9 cellular contexts compared by ENCODE assay signal in the genomic region with DNA sequence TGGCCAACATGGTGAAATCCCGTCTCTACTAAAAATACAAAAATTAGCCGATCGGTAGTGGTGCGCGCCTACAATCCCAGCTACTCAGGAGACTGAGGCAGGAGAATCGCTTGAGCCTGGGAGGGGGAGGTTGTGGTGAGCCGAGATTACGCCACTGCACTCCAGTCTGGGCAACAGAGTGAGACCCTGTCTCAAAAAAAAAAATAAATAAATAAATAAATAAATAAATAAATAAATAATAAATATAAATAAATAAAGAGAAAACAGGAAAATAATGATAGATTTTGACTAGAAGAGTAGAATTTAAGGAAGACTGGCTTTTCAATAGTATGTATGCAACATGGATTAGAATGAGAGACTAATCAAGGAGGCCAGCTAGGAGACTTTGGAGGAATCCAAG. TPM values are rescaled to one million over a fixed set of nuclear protein-coding genes. Genes with fewer than 3 reads are reported as not detected.
DNase-seq lines count a peak whose midpoint lies in the region; TF ChIP-seq lines count a peak whose summit lies in the region.
"Not testable (repeated sequence)": the region's sequence is repeated elsewhere in the genome, so short reads cannot be mapped to it uniquely, and the experiment has no call there.
"Had no signal": no experiment of that assay in that cellular context is flagged by ENCODE, and none has a peak within 500 bp of the region (broad histone marks: within the 10 kb centered on the region; RNA-seq: fewer than 3 reads in every experiment).

No MANE protein-coding gene starts in this region.

- H3K79me2 ChIP-seq in MM.1S (ENCODE audit: low read length), result not testable (repeated sequence)

- H3K27me3 ChIP-seq in MM.1S (replicated peaks; ENCODE audit: insufficient read depth, low read length), result not testable (repeated sequence)

- H3K9me2 ChIP-seq in MM.1S (replicated peaks; ENCODE audit: insufficient read depth, low read length), result not testable (repeated sequence)

- peak overlapping the region; percentile 61; the same call in 1 of the 2 replicates for H3K4me2 ChIP-seq in MM.1S (ENCODE audit: low read depth, low read length)

- peaks cover 9 to 16% of the 10 kb centered on the region in 2 experiments; a peak in 2 of 3 replicates for H3K36me3 ChIP-seq in HEK293 (ENCODE audit: control insufficient read depth in 2 of 2, insufficient read depth in 1 of 2, low read length in 2 of 2)
- not testable (repeated sequence) for H3K36me3 ChIP-seq in MM.1S (replicated peaks; ENCODE audit: insufficient read depth, low read length)

- H3K36me3 Mint-ChIP-seq in chondrocyte (ENCODE audit: low read depth), result peaks cover 12% of the 10 kb centered on the region
- H3K36me3 Mint-ChIP-seq in progenitor cell of endocrine pancreas (ENCODE audit: insufficient read depth), result not testable (repeated sequence)

- H3F3A ChIP-seq in MM.1S (ENCODE audit: insufficient read depth, low read length), result peaks cover 34% of the 10 kb centered on the region

- H3K4me3 Mint-ChIP-seq in chondrocyte (ENCODE audit: unreplicated experiment); progenitor cell of endocrine pancreas (ENCODE audit: low read depth): not testable (repeated sequence)

- not testable (repeated sequence) for H3K9ac ChIP-seq in MM.1S (ENCODE audit: low read length)

- H3K4me1 Mint-ChIP-seq in chondrocyte (ENCODE audit: low read depth), result peaks cover 11% of the 10 kb centered on the region
- not testable (repeated sequence) for H3K4me1 Mint-ChIP-seq in progenitor cell of endocrine pancreas (ENCODE audit: low read depth)

- H2AFZ ChIP-seq in MM.1S (ENCODE audit: low read length), result not testable (repeated sequence)

- H3K27ac ChIP-seq in HEK293 (ENCODE audit: extremely low read depth, low read depth, low read length); MM.1S (ENCODE audit: low read length): not testable (repeated sequence)
- peak overlapping the region; percentile 8 for H3K27ac ChIP-seq in angular gyrus (ENCODE audit: low read depth, low read length)

- POLR2A ChIA-PET in HEK293 (lab: Yijun Ruan, JAX), result not testable (repeated sequence)

- H3K27ac Mint-ChIP-seq in chondrocyte (ENCODE audit: unreplicated experiment) (peak overlapping the region; percentile 80), progenitor cell of endocrine pancreas (peak overlapping the region; percentile 49)

- not testable (repeated sequence) for H3K27me3 Mint-ChIP-seq in chondrocyte (ENCODE audit: low read depth); progenitor cell of endocrine pancreas

- H3K4me1 ChIP-seq in HEK293 (ENCODE audit: control insufficient read depth, insufficient read depth, low read length), result peaks cover 13% of the 10 kb centered on the region
- peaks cover 26% of the 10 kb centered on the region for H3K4me1 ChIP-seq in MM.1S (ENCODE audit: low read length)

- H3K4me3 ChIP-seq in HEK293 (ENCODE audit: low read depth, low read length); MM.1S (ENCODE audit: low read length): not testable (repeated sequence)

- CTCF ChIA-PET in HEK293 (lab: Yijun Ruan, JAX), result interaction anchor here (0.6 to 1.6 kb wide), 5 partner anchors 12 to 887 kb away, joined by 3 to 6 read pairs (median 3); no protein-coding TSS in a partner anchor

- not testable (repeated sequence) for DNase-seq in MM.1S; chondrocyte (ENCODE audit: low spot score); progenitor cell of endocrine pancreas (ENCODE audit: low spot score, unreplicated experiment)

- not testable (repeated sequence) for H3K9me3 ChIP-seq in HEK293 (ENCODE audit: control insufficient read depth, insufficient read depth, low read depth, low read length); MM.1S (replicated peaks; ENCODE audit: insufficient read depth, low read length)

- not testable (repeated sequence) for TF ChIP-seq CTCF in HEK293 (tag by site-specific recombination; IDR thresholded peaks at IDR 0.05); MM.1S (IDR thresholded peaks at IDR 0.05; ENCODE audit: low read length); chondrocyte (IDR thresholded peaks at IDR 0.05); progenitor cell of endocrine pancreas (IDR thresholded peaks at IDR 0.05; ENCODE audit: unreplicated experiment)

- H4K20me1 ChIP-seq in MM.1S (ENCODE audit: insufficient read depth, low read length), result not testable (repeated sequence)

- not testable (repeated sequence) for H3K9me3 Mint-ChIP-seq in chondrocyte (ENCODE audit: low read depth); progenitor cell of endocrine pancreas (ENCODE audit: low read depth)

TF ChIP-seq in HEK293, 187 proteins besides CTCF, POLR2A, EP300 and RAD21 (continues in another document):
- TF ChIP-seq ZNF623 (tag by site-specific recombination; IDR thresholded peaks at IDR 0.05) (peak; percentile 88), ZNF530 (tag by site-specific recombination; IDR thresholded peaks at IDR 0.05; ENCODE audit: low read depth) (0 out of 2 replicates have a peak, but pooled peaks have one; percentile 59), ZNF404 (tag by site-specific recombination; IDR thresholded peaks at IDR 0.05) (0 out of 2 replicates have a peak, but pooled peaks have one; percentile 20), ZNF629 (tag by site-specific recombination; IDR thresholded peaks at IDR 0.05) (peak; percentile 68), ZNF292 (tag by site-specific recombination; IDR thresholded peaks at IDR 0.05; ENCODE audit: borderline replicate concordance, low read depth) (peak; percentile 87; the same call in 1 of the 2 replicates), ZNF664 (tag by site-specific recombination; IDR thresholded peaks at IDR 0.05) (peak; percentile 87), ZNF366 (tag by site-specific recombination; conservative IDR thresholded peaks at IDR 0.05) (peak; percentile 41; the same call in 1 of the 2 replicates), ZNF394 (tag by site-specific recombination; IDR thresholded peaks at IDR 0.05; ENCODE audit: borderline replicate concordance) (peak; percentile 99), ZNF510 (tag by site-specific recombination; IDR thresholded peaks at IDR 0.05; ENCODE audit: insufficient replicate concordance) (peak; percentile 81), ZNF560 (tag by site-specific recombination; IDR thresholded peaks at IDR 0.05; ENCODE audit: borderline replicate concordance) (peak; percentile 90; the same call in 1 of the 2 replicates), ZNF654 (tag by site-specific recombination; IDR thresholded peaks at IDR 0.05; ENCODE audit: low read depth) (peak; percentile 60), ZNF354C (tag by site-specific recombination; IDR thresholded peaks at IDR 0.05; ENCODE audit: borderline replicate concordance, low read depth) (peak; percentile 83), ZNF555 (tag by site-specific recombination; conservative IDR thresholded peaks at IDR 0.05) (peak; percentile 96), GFI1B (tag by site-specific recombination; IDR thresholded peaks at IDR 0.05) (0 out of 2 replicates have a peak, but pooled peaks have one; percentile 25), MZF1 (tag by site-specific recombination; IDR thresholded peaks at IDR 0.05; ENCODE audit: borderline replicate concordance) (peak; percentile 29; the same call in 1 of the 2 replicates), ZNF266 (tag by site-specific recombination; IDR thresholded peaks at IDR 0.05; ENCODE audit: low read depth) (peak; percentile 86)
- TF ChIP-seq, protein P1, sequence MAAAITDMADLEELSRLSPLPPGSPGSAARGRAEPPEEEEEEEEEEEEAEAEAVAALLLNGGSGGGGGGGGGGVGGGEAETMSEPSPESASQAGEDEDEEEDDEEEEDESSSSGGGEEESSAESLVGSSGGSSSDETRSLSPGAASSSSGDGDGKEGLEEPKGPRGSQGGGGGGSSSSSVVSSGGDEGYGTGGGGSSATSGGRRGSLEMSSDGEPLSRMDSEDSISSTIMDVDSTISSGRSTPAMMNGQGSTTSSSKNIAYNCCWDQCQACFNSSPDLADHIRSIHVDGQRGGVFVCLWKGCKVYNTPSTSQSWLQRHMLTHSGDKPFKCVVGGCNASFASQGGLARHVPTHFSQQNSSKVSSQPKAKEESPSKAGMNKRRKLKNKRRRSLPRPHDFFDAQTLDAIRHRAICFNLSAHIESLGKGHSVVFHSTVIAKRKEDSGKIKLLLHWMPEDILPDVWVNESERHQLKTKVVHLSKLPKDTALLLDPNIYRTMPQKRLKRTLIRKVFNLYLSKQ (tag by site-specific recombination; IDR thresholded peaks at IDR 0.05; ENCODE audit: borderline replicate concordance), result peak; percentile 93
- TF ChIP-seq, protein P2, sequence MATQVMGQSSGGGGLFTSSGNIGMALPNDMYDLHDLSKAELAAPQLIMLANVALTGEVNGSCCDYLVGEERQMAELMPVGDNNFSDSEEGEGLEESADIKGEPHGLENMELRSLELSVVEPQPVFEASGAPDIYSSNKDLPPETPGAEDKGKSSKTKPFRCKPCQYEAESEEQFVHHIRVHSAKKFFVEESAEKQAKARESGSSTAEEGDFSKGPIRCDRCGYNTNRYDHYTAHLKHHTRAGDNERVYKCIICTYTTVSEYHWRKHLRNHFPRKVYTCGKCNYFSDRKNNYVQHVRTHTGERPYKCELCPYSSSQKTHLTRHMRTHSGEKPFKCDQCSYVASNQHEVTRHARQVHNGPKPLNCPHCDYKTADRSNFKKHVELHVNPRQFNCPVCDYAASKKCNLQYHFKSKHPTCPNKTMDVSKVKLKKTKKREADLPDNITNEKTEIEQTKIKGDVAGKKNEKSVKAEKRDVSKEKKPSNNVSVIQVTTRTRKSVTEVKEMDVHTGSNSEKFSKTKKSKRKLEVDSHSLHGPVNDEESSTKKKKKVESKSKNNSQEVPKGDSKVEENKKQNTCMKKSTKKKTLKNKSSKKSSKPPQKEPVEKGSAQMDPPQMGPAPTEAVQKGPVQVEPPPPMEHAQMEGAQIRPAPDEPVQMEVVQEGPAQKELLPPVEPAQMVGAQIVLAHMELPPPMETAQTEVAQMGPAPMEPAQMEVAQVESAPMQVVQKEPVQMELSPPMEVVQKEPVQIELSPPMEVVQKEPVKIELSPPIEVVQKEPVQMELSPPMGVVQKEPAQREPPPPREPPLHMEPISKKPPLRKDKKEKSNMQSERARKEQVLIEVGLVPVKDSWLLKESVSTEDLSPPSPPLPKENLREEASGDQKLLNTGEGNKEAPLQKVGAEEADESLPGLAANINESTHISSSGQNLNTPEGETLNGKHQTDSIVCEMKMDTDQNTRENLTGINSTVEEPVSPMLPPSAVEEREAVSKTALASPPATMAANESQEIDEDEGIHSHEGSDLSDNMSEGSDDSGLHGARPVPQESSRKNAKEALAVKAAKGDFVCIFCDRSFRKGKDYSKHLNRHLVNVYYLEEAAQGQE (tag by site-specific recombination; IDR thresholded peaks at IDR 0.05), result peak; percentile 87

RNA-seq across cellular contexts. Expression of a gene that starts 42.8 kb away (rescaled TPM):
- total RNA-seq in chondrocyte (0.92 TPM in 1 of 3 replicates, not detected in the others), progenitor cell of endocrine pancreas (not detected in 2 replicates)
- total RNA-seq: B cell; Calu3; CD4-positive, alpha-beta T cell; CD8-positive, alpha-beta T cell had no signal

RNA-seq across cellular contexts. Expression of a gene that starts 49.0 kb away (rescaled TPM):
- 23.5 to 34.0 TPM (median 24.1 TPM) in 3 replicates for total RNA-seq in chondrocyte
- 60.2 and 61.5 TPM in 2 replicates for total RNA-seq in progenitor cell of endocrine pancreas

RNA-seq across cellular contexts. Expression of a gene that starts 50.9 kb away (rescaled TPM):
- 25.5 to 30.6 TPM (median 26.9 TPM) in 3 replicates for total RNA-seq in chondrocyte
- 11.9 and 17.0 TPM in 2 replicates for total RNA-seq in progenitor cell of endocrine pancreas
